28 cellular contexts compared by ENCODE assay signal in the genomic region with DNA sequence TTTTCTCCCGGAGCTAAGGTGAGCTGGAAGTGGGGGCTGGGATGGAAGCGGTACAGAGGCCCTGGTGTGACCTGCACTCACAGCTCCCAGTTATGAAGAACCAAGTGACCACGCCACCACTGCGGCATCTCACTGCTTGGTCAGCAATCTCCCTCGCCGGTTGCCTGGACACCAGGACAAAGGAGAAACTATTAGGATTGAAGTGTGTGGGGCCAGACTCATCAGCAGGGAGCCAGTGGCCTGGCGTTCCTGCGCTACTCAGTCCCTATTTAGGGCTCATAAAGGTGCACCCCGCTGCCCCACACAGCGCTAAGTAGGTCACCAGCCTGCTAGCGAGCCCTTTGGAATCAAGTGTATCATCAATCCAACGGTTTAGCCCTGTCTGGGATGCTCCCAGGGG.
DNase-seq lines count a peak whose midpoint lies in the region; ATAC-seq, FAIRE-seq and TF ChIP-seq lines count a peak whose summit lies in the region.
"Had no signal": no experiment of that assay in that cellular context is flagged by ENCODE, and none has a peak within 500 bp of the region (broad histone marks: within the 10 kb centered on the region; RNA-seq: fewer than 3 reads in every experiment).

No MANE protein-coding gene starts in this region.

- no peak overlapping the region for H3K4me2 ChIP-seq in neuronal stem cell (ENCODE audit: insufficient read depth, low read length, poor library complexity, severe bottlenecking)
- H3K4me2 ChIP-seq: GM23338 had no signal

- H3K4me3 ChIP-seq in kidney (ENCODE audit: low read length in 2 of 2) (no peak overlapping the region), neuronal stem cell (ENCODE audit: low read length in 2 of 2) (no peak overlapping the region)
- H3K4me3 ChIP-seq: GM12878, GM23338, K562, MG63, SJCRH30 had no signal

- TF ChIP-seq CTCF in kidney (IDR thresholded peaks at IDR 0.05; ENCODE audit: borderline replicate concordance, extremely low read depth, insufficient read depth), result no peak

- no peak overlapping the region for H2BK12ac ChIP-seq in neuronal stem cell (ENCODE audit: low read length)

- peak overlapping the region; percentile 24 for H3K18ac ChIP-seq in neuronal stem cell (ENCODE audit: low read length)

- H2AFZ ChIP-seq in neuronal stem cell (ENCODE audit: low read length), result peak overlapping the region; percentile 64
- H2AFZ ChIP-seq: GM23338 had no signal

- CTCF ChIA-PET in T-cell (lab: Charles Lee), result interaction anchor here (0.6 to 0.7 kb wide), 3 partner anchors 19 to 834 kb away, joined by 3 to 7 read pairs (median 4); no protein-coding TSS in a partner anchor

- no peak overlapping the region for H2BK5ac ChIP-seq in neuronal stem cell (ENCODE audit: low read length)

- no peaks in the 10 kb centered on the region for H3K27me3 ChIP-seq in neuronal stem cell (ENCODE audit: control insufficient read depth in 3 of 3, insufficient read depth in 3 of 3, low read depth in 1 of 3, low read length in 3 of 3)
- H3K27me3 ChIP-seq: MG63, SJCRH30 had no signal

- no CpG with 5 or more reads among the region's 12 CpGs for WGBS in neuronal stem cell (ENCODE audit: extremely low coverage in 2 of 2, insufficient read length in 2 of 2, insufficient replicate concordance in 1 of 2), 2 donors

- H3K27ac Mint-ChIP-seq in T-cell, result no peak overlapping the region
- H3K27ac Mint-ChIP-seq: CD8-positive, alpha-beta T cell; GM23338; H9 had no signal

- H3K27ac ChIP-seq in kidney (ENCODE audit: low read depth in 2 of 2, low read length in 2 of 2) (no peak overlapping the region), neuronal stem cell (replicated peaks; ENCODE audit: low read length) (no peak overlapping the region)
- H3K27ac ChIP-seq: C4-2B, SJCRH30 had no signal

- no peaks in the 10 kb centered on the region for H3K36me3 Mint-ChIP-seq in T-cell
- H3K36me3 Mint-ChIP-seq: CD8-positive, alpha-beta T cell had no signal

- no peak overlapping the region for H3K4ac ChIP-seq in neuronal stem cell (ENCODE audit: low read length)

- H3K27me3 Mint-ChIP-seq in T-cell, result peaks cover 24 to 28% of the 10 kb centered on the region in 2 donors

- H3K4me1 ChIP-seq in kidney (ENCODE audit: control insufficient read depth in 1 of 2, insufficient read depth in 1 of 2, low read depth in 1 of 2, low read length in 2 of 2) (no peaks in the 10 kb centered on the region), neuronal stem cell (ENCODE audit: control insufficient read depth in 2 of 2, insufficient read depth in 1 of 2, low read depth in 1 of 2, low read length in 2 of 2) (peaks cover 18 to 21% of the 10 kb centered on the region in 2 donors)
- H3K4me1 ChIP-seq: Caco-2, SJCRH30 had no signal

- POLR2A ChIA-PET in T-cell (lab: Charles Lee), result no interaction called here

- intact Hi-C loops in kidney (cut with DNase I), result no loop called here

- H3K14ac ChIP-seq in neuronal stem cell (ENCODE audit: low read length), result no peak overlapping the region

- H3K36me3 ChIP-seq in kidney (ENCODE audit: control insufficient read depth in 1 of 2, insufficient read depth in 2 of 2, low read length in 2 of 2) (no peaks in the 10 kb centered on the region), neuronal stem cell (replicated peaks in 1 of 2; ENCODE audit: control insufficient read depth in 2 of 2, insufficient read depth in 2 of 2, low read length in 2 of 2) (no peaks in the 10 kb centered on the region)
- H3K36me3 ChIP-seq: MG63, SJCRH30 had no signal

- no peak overlapping the region for H3K9ac ChIP-seq in kidney (ENCODE audit: low read length in 2 of 2)
- no peak overlapping the region for H3K9ac ChIP-seq in neuronal stem cell (ENCODE audit: low read depth, low read length, poor library complexity)

- DNase-seq in NCI-H748 (lab: John Stamatoyannopoulos, UW; ENCODE audit: unreplicated experiment) (peak; percentile 37), NCI-H748 treated with DMSO at 0.1 percent for 48 hours (lab: John Stamatoyannopoulos, UW) (no peak), kidney (peak; percentile 43), neuronal stem cell (ENCODE audit: low spot score) (no peak), T-cell (no peak), mucosa of gallbladder (ENCODE audit: low spot score) (no peak)
- no peak for DNase-seq in activated effector memory CD4-positive, alpha-beta T cell treated with Interleukin-2 at 50 U/mL for 16 hours
- DNase-seq: 8988T; AML-193; Caco-2; CD8-positive, alpha-beta T cell; H9; Kasumi-1; NCI-H1694 treated with DMSO at 0.1 percent for 48 hours; NCI-H2081 treated with DMSO at 0.1 percent for 48 hours; NCI-H524; NCI-H82; NK-92 treated with Interleukin-12 subunit alpha and Interleukin-12 subunit beta, amount 100 ng/mL, for 24 hours; PC-3; SJCRH30 had no signal

- H2BK15ac ChIP-seq in neuronal stem cell (ENCODE audit: low read length), result no peak overlapping the region

- no peak for FAIRE-seq in kidney (lab: Jason Lieb, UNC)
- FAIRE-seq: G401.6, GM12878, K562 had no signal

- no peaks in the 10 kb centered on the region for H3K79me1 ChIP-seq in neuronal stem cell (ENCODE audit: low read depth, low read length)

- no peaks in the 10 kb centered on the region for H3K9me3 Mint-ChIP-seq in T-cell
- H3K9me3 Mint-ChIP-seq: CD8-positive, alpha-beta T cell; GM23338; H9 had no signal

- H3K9me3 ChIP-seq in kidney (ENCODE audit: control insufficient read depth in 1 of 2, low read length in 2 of 2) (peaks cover 0 to 4% of the 10 kb centered on the region in 2 donors), neuronal stem cell (replicated peaks in 1 of 2; ENCODE audit: control insufficient read depth in 2 of 2, insufficient read depth in 1 of 2, low read depth in 1 of 2, low read length in 2 of 2) (peaks cover 1 to 2% of the 10 kb centered on the region in 2 donors)
- H3K9me3 ChIP-seq: Caco-2, MG63, SJCRH30 had no signal

- no peak overlapping the region for H4K8ac ChIP-seq in neuronal stem cell (ENCODE audit: low read depth, low read length)

- H4K91ac ChIP-seq in neuronal stem cell (ENCODE audit: low read depth, low read length, poor library complexity), result no peak overlapping the region

- ATAC-seq in T-cell (replicated peaks in 1 of 4), result no peak
- ATAC-seq: CD8-positive, alpha-beta T cell; GM12878; GM23338; K562; Right ventricle myocardium inferior; SK-N-SH treated with all-trans-retinoic acid at 6 μM for 48 hours had no signal

- no peak overlapping the region for H3K4me3 Mint-ChIP-seq in T-cell
- H3K4me3 Mint-ChIP-seq: CD8-positive, alpha-beta T cell; GM23338; H9 had no signal

- no peak overlapping the region for H3K23ac ChIP-seq in neuronal stem cell (ENCODE audit: low read depth, low read length, poor library complexity)

- H2AK5ac ChIP-seq in neuronal stem cell (ENCODE audit: low read depth, low read length), result peak overlapping the region; percentile 74

- no peaks in the 10 kb centered on the region for H3K4me1 Mint-ChIP-seq in T-cell

- no peak overlapping the region for H2BK120ac ChIP-seq in neuronal stem cell (ENCODE audit: low read depth, low read length)

Comparison
In these comparisons a context has a peak if more than half of its experiments do, and no peak if none do; other contexts are left out.
1. DNase-seq: peak in NCI-H748 (single experiment) and kidney (single experiment); none in NCI-H748 treated with DMSO at 0.1 percent for 48 hours (single experiment), neuronal stem cell (single experiment), T-cell (0 of 34), activated effector memory CD4-positive, alpha-beta T cell treated with Interleukin-2 at 50 U/mL for 16 hours (single experiment) and mucosa of gallbladder (single experiment).